In the genomic region with DNA sequence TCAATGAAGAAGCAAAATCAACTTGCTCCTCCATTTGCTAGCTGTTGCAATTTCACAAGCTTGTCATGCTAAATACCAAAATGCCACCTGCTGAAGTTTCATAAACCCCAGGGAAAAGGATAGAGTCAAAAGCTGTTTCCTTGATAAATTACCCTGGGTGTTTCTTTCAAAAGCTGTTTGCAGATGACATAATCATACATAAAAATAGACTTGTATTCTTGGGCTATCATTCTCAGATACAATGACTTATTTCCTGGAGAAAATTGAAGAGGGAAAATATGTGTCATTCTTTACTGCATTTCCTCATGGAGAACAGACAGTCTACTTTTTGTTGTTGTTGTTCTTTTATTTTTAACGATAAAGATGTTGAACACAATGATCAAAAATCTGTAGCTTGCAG, we compare ENCODE assay signal across 20 cellular contexts.
"Had no signal": no experiment of that assay in that cellular context is flagged by ENCODE, and none has a peak within 500 bp of the region (broad histone marks: within the 10 kb centered on the region; RNA-seq: fewer than 3 reads in every experiment).

No MANE protein-coding gene starts in this region.

- H3K27me3 ChIP-seq: brain microvascular endothelial cell, hepatocyte, left lung, right lobe of liver, transverse colon had no signal

- H2AFZ ChIP-seq: hepatocyte had no signal

- H3K4me2 ChIP-seq: hepatocyte, smooth muscle cell had no signal

- H3K4me1 ChIP-seq: left lung, prostate gland, right lobe of liver, transverse colon had no signal

- FAIRE-seq: keratinocyte had no signal

- H3K36me3 ChIP-seq: brain microvascular endothelial cell, left lung, prostate gland, right lobe of liver, transverse colon had no signal

- DNase-seq: activated B cell treated with CpG ODN at 0.5 μM for 24 hours; activated CD4-positive, alpha-beta T cell treated with anti-CD3 and anti-CD28 coated beads, Interleukin-2, amount 10 ng/mL, durations not matched to agents 7 days and 5 days; activated CD8-positive, alpha-beta memory T cell treated with anti-CD3 and anti-CD28 coated beads, Interleukin-2, amount 50 U/mL, for 48 hours; activated gamma-delta T cell treated with Interleukin-2 at 50 U/mL for 16 hours; activated naive CD8-positive, alpha-beta T cell treated with anti-CD3 and anti-CD28 coated beads for 36 hours; activated T-cell treated with anti-CD3 and anti-CD28 coated beads, Interleukin-2, amount 50 U/mL, for 72 hours; amygdala; brain microvascular endothelial cell; cerebellar nuclear complex; effector memory CD8-positive, alpha-beta T cell; left lung; occipital lobe; right lobe of liver; stimulated activated CD4-positive, alpha-beta T cell treated with anti-CD3 and anti-CD28 coated beads, Interleukin-4, amount 100 ng/mL, for 4 hours; stimulated activated naive CD8-positive, alpha-beta T cell treated with anti-CD3 and anti-CD28 coated beads, Interleukin-15, Interleukin-2, amounts not matched to agents 100 U/mL and 50 U/mL, for 24 hours; transverse colon had no signal

- H3K4me3 ChIP-seq: hepatocyte, left lung, prostate gland, right lobe of liver, smooth muscle cell, transverse colon had no signal

- H3K9me3 ChIP-seq: left lung, prostate gland, right lobe of liver, transverse colon had no signal

- ATAC-seq: activated T-cell treated with anti-CD3 and anti-CD28 coated beads, Interleukin-2, amount 50 U/mL, for 72 hours; effector memory CD8-positive, alpha-beta T cell; left lung; stimulated activated naive CD8-positive, alpha-beta T cell treated with anti-CD3 and anti-CD28 coated beads, Interleukin-15, Interleukin-2, amounts not matched to agents 100 U/mL and 50 U/mL, for 24 hours had no signal

- H3K79me2 ChIP-seq: hepatocyte had no signal

- H3K27ac ChIP-seq: brain microvascular endothelial cell, hepatocyte, left lung, prostate gland, right lobe of liver, transverse colon had no signal
